Comparison of ENCODE assay signal across 22 cellular contexts in the genomic region with DNA sequence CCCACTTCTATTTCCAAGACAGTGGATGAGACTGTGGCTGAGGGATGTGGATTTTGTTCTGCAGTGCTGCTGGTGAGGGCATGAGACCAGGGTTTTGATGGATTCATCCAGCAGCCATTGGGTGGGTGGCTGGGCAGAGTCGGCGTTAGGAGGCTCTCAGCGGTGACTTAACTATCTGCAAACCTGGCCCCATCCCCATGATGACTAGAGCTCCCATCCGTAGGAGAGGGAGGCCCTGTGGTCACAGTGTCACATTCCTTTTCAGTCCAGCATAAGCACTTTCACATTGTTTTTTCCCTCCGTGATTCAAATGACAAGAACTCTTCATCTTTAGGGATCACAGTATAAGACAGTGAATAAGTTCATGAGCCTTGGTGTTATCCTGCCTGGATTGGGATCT.
DNase-seq lines count a peak whose midpoint lies in the region; ATAC-seq and TF ChIP-seq lines count a peak whose summit lies in the region.
"Had no signal": no experiment of that assay in that cellular context is flagged by ENCODE, and none has a peak within 500 bp of the region (broad histone marks: within the 10 kb centered on the region; RNA-seq: fewer than 3 reads in every experiment).

No MANE protein-coding gene starts in this region.

- no peak for ATAC-seq in HG02938 (IDR thresholded peaks at IDR 0.05; ENCODE audit: unreplicated experiment)
- no peak for ATAC-seq in GM18498 (IDR thresholded peaks at IDR 0.05; ENCODE audit: unreplicated experiment)
- ATAC-seq: activated naive CD8-positive, alpha-beta T cell treated with anti-CD3 and anti-CD28 coated beads, Interleukin-2, amount 50 U/mL, for 24 hours; pancreas; sciatic nerve had no signal

- 29% methylated on average over 5 of the region's 5 CpGs for WGBS in smooth muscle cell (ENCODE audit: low lambda C conversion rate)

- H3K9me3 ChIP-seq in smooth muscle cell (replicated peaks; ENCODE audit: low read depth): no peaks in the 10 kb centered on the region
- H3K9me3 ChIP-seq: esophagus squamous epithelium, pancreas had no signal

- TF ChIP-seq CTCF in fibroblast of the aortic adventitia (IDR thresholded peaks at IDR 0.05; ENCODE audit: insufficient read depth, low read length) (no peak), smooth muscle cell (IDR thresholded peaks at IDR 0.05; ENCODE audit: borderline replicate concordance, insufficient read depth, poor library complexity, severe bottlenecking) (no peak)

- DNase-seq in ELR (ENCODE audit: low read depth) (peak; percentile 85), amniotic stem cell (lab: John Stamatoyannopoulos, UW) (peak; percentile 11), fibroblast of the aortic adventitia (ENCODE audit: low read depth) (peak; percentile 25), smooth muscle cell (lab: John Stamatoyannopoulos, UW; ENCODE audit: unreplicated experiment) (no peak), NCI-H1694 treated with DMSO at 0.1 percent for 48 hours (lab: John Stamatoyannopoulos, UW) (no peak)
- DNase-seq: activated CD4-positive, alpha-beta T cell treated with anti-CD3 and anti-CD28 coated beads, Interleukin-2, amount 50 U/mL, for 1 hour; activated CD8-positive, alpha-beta memory T cell treated with anti-CD3 and anti-CD28 coated beads, Interleukin-2, amount 50 U/mL, for 4 hours; activated naive CD8-positive, alpha-beta T cell treated with anti-CD3 and anti-CD28 coated beads, Interleukin-2, amount 50 U/mL, for 24 hours; DMS153; effector CD8-positive, alpha-beta T cell; esophagus squamous epithelium; GOT3; NCI-H1105; NCI-H2107; NCI-H526; pancreas; stimulated activated CD4-positive, alpha-beta T cell treated with anti-CD3 and anti-CD28 coated beads, Interleukin-1b, Interleukin-23, amount 100 ng/mL, for 48 hours; stimulated activated naive CD4-positive, alpha-beta T cell treated with Interleukin-2 at 50 U/mL for 16 hours; SW 1271 had no signal

- H3K79me2 ChIP-seq in smooth muscle cell (ENCODE audit: low read depth): no peaks in the 10 kb centered on the region

- H2AFZ ChIP-seq in smooth muscle cell (ENCODE audit: low read depth): no peak overlapping the region

- H3K4me1 ChIP-seq in smooth muscle cell (ENCODE audit: low read depth): peaks cover 19% of the 10 kb centered on the region
- H3K4me1 ChIP-seq: pancreas had no signal

- no peak overlapping the region for H3K27ac ChIP-seq in smooth muscle cell (ENCODE audit: low read depth)
- H3K27ac ChIP-seq: esophagus squamous epithelium, pancreas had no signal

- no peaks in the 10 kb centered on the region for H3K36me3 ChIP-seq in smooth muscle cell (ENCODE audit: low read depth)
- H3K36me3 ChIP-seq: esophagus squamous epithelium, pancreas had no signal

- H3K4me3 ChIP-seq in fibroblast of the aortic adventitia (ENCODE audit: low read depth, low read length) (no peak overlapping the region), smooth muscle cell (no peak overlapping the region)
- H3K4me3 ChIP-seq: esophagus squamous epithelium, pancreas had no signal

- no peaks in the 10 kb centered on the region for H3K27me3 ChIP-seq in smooth muscle cell (ENCODE audit: low read depth)
- H3K27me3 ChIP-seq: esophagus squamous epithelium, pancreas had no signal

- H3F3A ChIP-seq in smooth muscle cell (ENCODE audit: low read depth): no peaks in the 10 kb centered on the region

- no peaks in the 10 kb centered on the region for H4K20me1 ChIP-seq in smooth muscle cell (ENCODE audit: low read depth)

- no peak overlapping the region for H3K9ac ChIP-seq in smooth muscle cell (ENCODE audit: low read depth)

- peak overlapping the region; percentile 29 for H3K4me2 ChIP-seq in smooth muscle cell

Comparison
In these comparisons a context has a peak if more than half of its experiments do, and no peak if none do; other contexts are left out.
1. DNase-seq: peak in ELR (single experiment), amniotic stem cell (single experiment) and fibroblast of the aortic adventitia (single experiment); none in smooth muscle cell (single experiment) and NCI-H1694 treated with DMSO at 0.1 percent for 48 hours (single experiment).